8 cellular contexts compared by ENCODE assay signal in genomic region chr11:31810779-31811647, GRCh38. TPM values are rescaled to one million over a fixed set of nuclear protein-coding genes. Genes with fewer than 3 reads are reported as not detected.
DNase-seq lines count a peak whose midpoint lies in the region; ATAC-seq and TF ChIP-seq lines count a peak whose summit lies in the region.

PAX6 (minus strand) TSS chr11:31811322; CDS start chr11:31806411, 4,911 bp downstream.

- no peaks in the 10 kb centered on the region for H3K9me3 Mint-ChIP-seq in effector memory CD8-positive, alpha-beta T cell

- H2BK15ac ChIP-seq in mesendoderm (replicated peaks; ENCODE audit: low read depth), result no peak within 1 kb of the TSS

- H3K36me3 Mint-ChIP-seq in effector memory CD8-positive, alpha-beta T cell (ENCODE audit: insufficient read depth), result peaks cover 23% of the 10 kb centered on the region

- no peaks in the 10 kb centered on the region for H3K9me3 ChIP-seq in testis

- H2AK5ac ChIP-seq in mesendoderm (ENCODE audit: low read length), result no peak within 1 kb of the TSS

- no CpG with 5 or more reads among the region's 49 CpGs for WGBS in mesendoderm (ENCODE audit: extremely low coverage, insufficient coverage, low lambda C conversion rate)
- WGBS in testis, 2 donors, result 4 to 5% methylated on average over 38 to 49 of the region's 49 CpGs

- H3K9ac ChIP-seq in mesendoderm (ENCODE audit: low read length), result peak within 1 kb of the TSS; percentile 46

- H3K27me3 Mint-ChIP-seq in effector memory CD8-positive, alpha-beta T cell, result peaks cover 71 to 94% of the 10 kb centered on the region in 2 donors

- peak within 1 kb of the TSS; percentile 77 to 88 for H3K4me3 Mint-ChIP-seq in effector memory CD8-positive, alpha-beta T cell

- no peak within 1 kb of the TSS for H4K8ac ChIP-seq in mesendoderm (ENCODE audit: low read depth, low read length)

- no peak for TF ChIP-seq POLR2A in testis (IDR thresholded peaks at IDR 0.05)

- H3K27ac ChIP-seq in mesendoderm (ENCODE audit: low read depth, low read length) (no peak within 1 kb of the TSS), testis (no peak within 1 kb of the TSS)

- no peak for TF ChIP-seq CTCF in testis (IDR thresholded peaks at IDR 0.05)

- no peak within 1 kb of the TSS for H3K4ac ChIP-seq in mesendoderm (ENCODE audit: low read depth, low read length)

- H4K5ac ChIP-seq in mesendoderm (ENCODE audit: low read length), result no peak within 1 kb of the TSS

- no peak within 1 kb of the TSS for H2BK5ac ChIP-seq in mesendoderm (ENCODE audit: low read length)

- ATAC-seq in HG02642 (IDR thresholded peaks at IDR 0.05; ENCODE audit: poor library complexity, unreplicated experiment), result peak; percentile 72
- ATAC-seq in effector memory CD8-positive, alpha-beta T cell (replicated peaks), result peak; percentile 56

- no peak within 1 kb of the TSS for H2BK120ac ChIP-seq in mesendoderm (ENCODE audit: low read depth, low read length)

- H3K18ac ChIP-seq in mesendoderm (ENCODE audit: low read length), result peak within 1 kb of the TSS; percentile 4

- H3K79me1 ChIP-seq in mesendoderm (ENCODE audit: low read length), result no peaks in the 10 kb centered on the region

- H3K4me3 ChIP-seq in mesendoderm (ENCODE audit: low read length) (no peak within 1 kb of the TSS), testis (peak within 1 kb of the TSS; percentile 36 to 49)

- H3K27ac Mint-ChIP-seq in effector memory CD8-positive, alpha-beta T cell, result no peak within 1 kb of the TSS

- H3K56ac ChIP-seq in mesendoderm (ENCODE audit: low read length), result no peak within 1 kb of the TSS

- peaks cover 33 to 36% of the 10 kb centered on the region in 2 donors for H3K4me1 Mint-ChIP-seq in effector memory CD8-positive, alpha-beta T cell (ENCODE audit: low read depth in 2 of 2)

- no peaks in the 10 kb centered on the region for H3K36me3 ChIP-seq in mesendoderm (ENCODE audit: control insufficient read depth, insufficient read depth, low read length)
- H3K36me3 ChIP-seq in testis (ENCODE audit: low read depth, missing control alignments), result no peaks in the 10 kb centered on the region

- no peaks in the 10 kb centered on the region for H3K79me2 ChIP-seq in mesendoderm (ENCODE audit: control insufficient read depth, insufficient read depth, low read length)

- DNase-seq in activated naive CD4-positive, alpha-beta T cell treated with Interleukin-2 at 50 U/mL for 16 hours, result peak; percentile 49
- DNase-seq in activated naive CD4-positive, alpha-beta T cell (lab: John Stamatoyannopoulos, UW), result no peak
- peak; percentile 88 for DNase-seq in NCI-H1092 treated with DMSO at 0.1 percent for 48 hours (lab: John Stamatoyannopoulos, UW)
- DNase-seq in T-helper 22 cell (ENCODE audit: low read depth), result peak; percentile 24
- peak in 2 of 3 experiments; percentile 20 to 21 for DNase-seq in effector memory CD8-positive, alpha-beta T cell
- peak; percentile 88 for DNase-seq in mesendoderm
- no peak for DNase-seq in testis

- peaks cover 78% of the 10 kb centered on the region for H3K27me3 ChIP-seq in mesendoderm (ENCODE audit: insufficient read depth, low read length, poor library complexity)
- H3K27me3 ChIP-seq in testis, result no peaks in the 10 kb centered on the region

- H3K4me1 ChIP-seq in mesendoderm (ENCODE audit: control insufficient read depth, low read depth, low read length), result peaks cover 9% of the 10 kb centered on the region
- H3K4me1 ChIP-seq in testis, result peaks cover 33% of the 10 kb centered on the region

- H3K23ac ChIP-seq in mesendoderm (ENCODE audit: low read length), result no peak within 1 kb of the TSS

- intact Hi-C loops in testis (cut with DNase I; ENCODE audit: low total_unique reads), result no loop called here

- peak within 1 kb of the TSS; percentile 66 for H3K4me2 ChIP-seq in mesendoderm (ENCODE audit: low read length)

RNA-seq across cellular contexts. Expression of gene PAX6, which starts in this region (rescaled TPM):
- polyA plus RNA-seq in mesendoderm (2013, experiment 1 of 2), result 0.32 TPM
- 0.24 TPM for polyA plus RNA-seq in mesendoderm (2013, experiment 2 of 2)
- total RNA-seq in testis, result 1 to 10 TPM; 4.1 to 8.3 TPM
- polyA plus RNA-seq in testis (ENCODE audit: insufficient read depth, low read depth, low replicate concordance), result 3.1 TPM

Comparison
In these comparisons a context has a peak if more than half of its experiments do, and no peak if none do; other contexts are left out.
1. DNase-seq: peak in activated naive CD4-positive, alpha-beta T cell treated with Interleukin-2 at 50 U/mL for 16 hours (single experiment), NCI-H1092 treated with DMSO at 0.1 percent for 48 hours (single experiment), T-helper 22 cell (single experiment), effector memory CD8-positive, alpha-beta T cell (2 of 3) and mesendoderm (single experiment); none in activated naive CD4-positive, alpha-beta T cell (0 of 4) and testis (single experiment).